1 cellular context compared by ENCODE assay signal in genomic region chr1:205645494-205645893, GRCh38.
TF ChIP-seq lines count a peak whose summit lies in the region.

No MANE protein-coding gene starts in this region.

TF ChIP-seq in WTC11, 78 proteins besides CTCF, POLR2A, EP300 and RAD21 (continued from another document):
- TF ChIP-seq ARID4B (CRISPR knock-in tag; IDR thresholded peaks at IDR 0.05; ENCODE audit: borderline replicate concordance) (no peak), NFE2L1 (CRISPR knock-in tag; IDR thresholded peaks at IDR 0.05) (no peak), CDX4 (CRISPR knock-in tag; IDR thresholded peaks at IDR 0.05; ENCODE audit: borderline replicate concordance) (no peak), ZNF512 (CRISPR knock-in tag; IDR thresholded peaks at IDR 0.05; ENCODE audit: borderline replicate concordance) (no peak), FOXP1 (CRISPR knock-in tag; IDR thresholded peaks at IDR 0.05; ENCODE audit: borderline replicate concordance) (no peak), SP1 (CRISPR knock-in tag; conservative IDR thresholded peaks at IDR 0.05) (no peak)
TF ChIP-seq in WTC11: peak in this region for 0.
